ENCODE assay signal across 2 cellular contexts in the genomic region with DNA sequence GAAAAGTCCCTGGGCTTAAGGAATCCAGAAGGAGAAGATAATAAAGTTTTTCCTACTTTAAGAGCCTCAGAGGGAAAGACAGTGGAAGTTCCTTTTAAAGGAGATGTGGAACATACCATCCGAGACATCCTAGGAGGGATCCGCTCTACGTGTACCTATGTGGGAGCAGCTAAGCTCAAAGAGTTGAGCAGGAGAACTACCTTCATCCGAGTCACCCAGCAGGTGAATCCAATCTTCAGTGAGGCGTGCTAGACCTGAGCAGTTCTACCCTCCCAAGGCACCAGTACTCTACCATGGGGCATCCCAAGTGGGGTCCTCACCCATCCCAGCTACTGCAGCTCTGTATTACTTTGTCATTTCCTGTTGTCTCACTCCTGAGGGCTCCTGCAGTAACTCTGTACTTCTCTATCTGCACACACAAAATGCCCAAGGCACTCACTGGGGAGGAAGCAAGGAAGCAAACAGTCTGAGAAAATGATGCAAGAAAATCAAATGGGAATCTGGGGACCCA.
TF ChIP-seq lines count a peak whose summit lies in the region.

No MANE protein-coding gene starts in this region.

TF ChIP-seq in GM12891, 5 proteins besides CTCF, POLR2A, EP300 and RAD21 (continued from another document):
- TF ChIP-seq POLR2AphosphoS5 (IDR thresholded peaks at IDR 0.05; ENCODE audit: low read depth, low read length) (peak; percentile 41; the same call in 1 of the 2 replicates), POU2F2 (IDR thresholded peaks at IDR 0.05; ENCODE audit: low read depth, low read length) (no peak), SPI1 (IDR thresholded peaks at IDR 0.05; ENCODE audit: low read depth, low read length) (no peak)

TF ChIP-seq in HEK293T, 16 proteins besides CTCF, POLR2A, EP300 and RAD21 (continued from another document):
- no peak for TF ChIP-seq FOXK2 (IDR thresholded peaks at IDR 0.05)
- TF ChIP-seq CTBP1 (IDR thresholded peaks at IDR 0.05; ENCODE audit: borderline replicate concordance), result no peak
- no peak for TF ChIP-seq ZNF384 (IDR thresholded peaks at IDR 0.05)
- TF ChIP-seq ELF4 (IDR thresholded peaks at IDR 0.05), result no peak
- no peak for TF ChIP-seq FOXM1 (IDR thresholded peaks at IDR 0.05; ENCODE audit: borderline replicate concordance)
- TF ChIP-seq, protein P1, sequence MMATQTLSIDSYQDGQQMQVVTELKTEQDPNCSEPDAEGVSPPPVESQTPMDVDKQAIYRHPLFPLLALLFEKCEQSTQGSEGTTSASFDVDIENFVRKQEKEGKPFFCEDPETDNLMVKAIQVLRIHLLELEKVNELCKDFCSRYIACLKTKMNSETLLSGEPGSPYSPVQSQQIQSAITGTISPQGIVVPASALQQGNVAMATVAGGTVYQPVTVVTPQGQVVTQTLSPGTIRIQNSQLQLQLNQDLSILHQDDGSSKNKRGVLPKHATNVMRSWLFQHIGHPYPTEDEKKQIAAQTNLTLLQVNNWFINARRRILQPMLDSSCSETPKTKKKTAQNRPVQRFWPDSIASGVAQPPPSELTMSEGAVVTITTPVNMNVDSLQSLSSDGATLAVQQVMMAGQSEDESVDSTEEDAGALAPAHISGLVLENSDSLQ (IDR thresholded peaks at IDR 0.05), result no peak
- no peak for TF ChIP-seq TARDBP (IDR thresholded peaks at IDR 0.05)
- TF ChIP-seq BHLHE40 (IDR thresholded peaks at IDR 0.05; ENCODE audit: borderline replicate concordance), result no peak
- TF ChIP-seq ARNT (IDR thresholded peaks at IDR 0.05), result no peak
- TF ChIP-seq HDGF (IDR thresholded peaks at IDR 0.05; ENCODE audit: borderline replicate concordance), result no peak
